In the genomic region with DNA sequence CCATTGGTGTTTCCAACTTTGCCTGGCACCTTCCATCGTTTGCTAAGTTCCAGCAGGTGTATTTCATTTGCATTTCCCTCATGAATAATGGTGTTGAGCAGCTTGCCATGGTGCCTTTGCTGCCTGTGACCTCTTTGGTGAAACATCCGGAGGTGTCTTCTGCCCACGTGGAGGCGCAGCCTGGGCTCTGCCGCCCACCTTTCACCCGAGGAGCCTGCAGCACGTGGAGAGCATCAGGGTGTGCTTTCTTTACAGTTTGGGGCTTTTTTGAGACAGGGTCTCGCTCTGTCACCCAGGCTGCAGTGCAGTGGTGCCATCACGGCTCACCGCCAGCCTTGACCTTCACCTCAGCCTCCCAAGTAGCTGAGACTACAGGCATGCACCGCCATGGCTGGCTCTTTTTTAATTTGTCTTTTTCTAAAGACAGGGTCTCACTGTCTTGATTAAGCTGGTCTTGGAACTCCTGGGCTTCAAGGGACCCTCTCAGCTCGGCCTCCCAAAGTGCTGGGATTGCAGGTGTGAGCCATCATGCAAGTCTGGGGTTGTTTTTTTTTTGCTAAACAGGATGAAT, we compare ENCODE assay signal across 23 cellular contexts.
"Had no signal": no experiment of that assay in that cellular context is flagged by ENCODE, and none has a peak within 500 bp of the region (broad histone marks: within the 10 kb centered on the region; RNA-seq: fewer than 3 reads in every experiment).

No MANE protein-coding gene starts in this region.

- ATAC-seq: effector memory CD8-positive, alpha-beta T cell; left lobe of liver; mucosa of descending colon; natural killer cell treated with Interleukin-12 subunit alpha and Interleukin-12 subunit beta and Interleukin-15 and Interleukin-18, amount 100 ng/mL, for 72 hours; stimulated activated effector memory CD8-positive, alpha-beta T cell treated with anti-CD3 and anti-CD28 coated beads, Interleukin-12 subunit alpha, Interleukin-12 subunit beta, amount 100 ng/mL, for 72 hours had no signal

- H3K27ac Mint-ChIP-seq: mesothelial cell of epicardium; natural killer cell treated with Interleukin-12 subunit alpha and Interleukin-12 subunit beta and Interleukin-15 and Interleukin-18, amount 100 ng/mL, for 72 hours; progenitor cell of endocrine pancreas; stimulated activated effector memory CD8-positive, alpha-beta T cell treated with anti-CD3 and anti-CD28 coated beads, Interleukin-12 subunit alpha, Interleukin-12 subunit beta, amount 100 ng/mL, for 72 hours had no signal

- H3K36me3 Mint-ChIP-seq: naive B cell had no signal

- H3K27me3 Mint-ChIP-seq: effector memory CD8-positive, alpha-beta T cell; naive B cell; natural killer cell treated with Interleukin-12 subunit alpha and Interleukin-12 subunit beta and Interleukin-15 and Interleukin-18, amount 100 ng/mL, for 72 hours; progenitor cell of endocrine pancreas had no signal

- DNase-seq: cortex of kidney; effector memory CD8-positive, alpha-beta T cell; erythroblast; mesenchymal stem cell; naive B cell; sigmoid colon; stimulated activated CD4-positive, alpha-beta T cell treated with anti-CD3 and anti-CD28 coated beads, Interleukin-2, amount 100 ng/mL, for 24 hours; stimulated activated CD4-positive, alpha-beta T cell treated with anti-CD3 and anti-CD28 coated beads, Interleukin-4, amount 100 ng/mL, for 24 hours; stimulated activated naive CD4-positive, alpha-beta T cell treated with Interleukin-2 at 50 U/mL for 16 hours; stomach; thyroid gland; trophoblast cell had no signal

- H3K4me3 Mint-ChIP-seq: effector memory CD8-positive, alpha-beta T cell; mesothelial cell of epicardium; natural killer cell treated with Interleukin-12 subunit alpha and Interleukin-12 subunit beta and Interleukin-15 and Interleukin-18, amount 100 ng/mL, for 72 hours; neural crest cell; stimulated activated effector memory CD8-positive, alpha-beta T cell treated with anti-CD3 and anti-CD28 coated beads, Interleukin-12 subunit alpha, Interleukin-12 subunit beta, amount 100 ng/mL, for 72 hours had no signal

- H3K9ac ChIP-seq: parathyroid adenoma had no signal

- H3K9me3 Mint-ChIP-seq: effector memory CD8-positive, alpha-beta T cell; mesothelial cell of epicardium; naive B cell; natural killer cell treated with Interleukin-12 subunit alpha and Interleukin-12 subunit beta and Interleukin-15 and Interleukin-18, amount 100 ng/mL, for 72 hours; neural crest cell; stimulated activated effector memory CD8-positive, alpha-beta T cell treated with anti-CD3 and anti-CD28 coated beads, Interleukin-12 subunit alpha, Interleukin-12 subunit beta, amount 100 ng/mL, for 72 hours had no signal

- H3K27me3 ChIP-seq: right atrium auricular region, sigmoid colon, stomach, thyroid gland, vagina had no signal

- H3K27ac ChIP-seq: parathyroid adenoma, right atrium auricular region, sigmoid colon, stomach, thyroid gland, vagina had no signal

- H2AFZ ChIP-seq: parathyroid adenoma had no signal

- H3K9me3 ChIP-seq: mucosa of descending colon, right atrium auricular region, sigmoid colon, stomach, thyroid gland, vagina had no signal

- H3K4me3 ChIP-seq: lung, mucosa of descending colon, right atrium auricular region, sigmoid colon, stomach, thyroid gland, vagina had no signal
